Comparison of ENCODE assay signal across 8 cellular contexts in genomic region chr1:75725256-75725655, GRCh38. TPM values are rescaled to one million over a fixed set of nuclear protein-coding genes. Genes with fewer than 3 reads are reported as not detected.
DNase-seq lines count a peak whose midpoint lies in the region; ATAC-seq and TF ChIP-seq lines count a peak whose summit lies in the region.

No MANE protein-coding gene starts in this region.

- H3K27ac Mint-ChIP-seq in progenitor cell of endocrine pancreas = peak overlapping the region; percentile 100

- peak overlapping the region; percentile 87 for H3K4me3 ChIP-seq in H7 (ENCODE audit: insufficient read depth, low read depth, low read length)
- peak overlapping the region; percentile 70 for H3K4me3 ChIP-seq in SJSA1

- no peak for TF ChIP-seq CTCF in progenitor cell of endocrine pancreas (IDR thresholded peaks at IDR 0.05; ENCODE audit: unreplicated experiment)

- ATAC-seq in HG03460 (IDR thresholded peaks at IDR 0.05; ENCODE audit: unreplicated experiment) = no peak

- peak overlapping the region; percentile 91; the same call in 1 of the 2 replicates for H3K27ac ChIP-seq in SJSA1

- H3K36me3 ChIP-seq in H7 (replicated peaks; ENCODE audit: control insufficient read depth, insufficient read depth, low read length) (no peaks in the 10 kb centered on the region), SJSA1 (peaks cover 5% of the 10 kb centered on the region; the same call in 1 of the 2 replicates)

- H3K9me3 ChIP-seq in SJSA1 (replicated peaks) = no peaks in the 10 kb centered on the region

- DNase-seq in H7 (no peak), SJSA1 (ENCODE audit: low read depth in 1 of 2, low spot score in 2 of 2) (peak in 1 of 2 experiments; percentile 5), fibroblast of gingiva (ENCODE audit: low read depth) (peak; percentile 37), progenitor cell of endocrine pancreas (ENCODE audit: low spot score, unreplicated experiment) (no peak), COLO829 (ENCODE audit: low spot score) (no peak), NCI-H1694 (lab: John Stamatoyannopoulos, UW) (no peak)
- no peak for DNase-seq in stimulated activated CD4-positive, alpha-beta T cell treated with anti-CD3 and anti-CD28 coated beads, Interleukin-4, amount 100 ng/mL, for 4 hours

- H3K4me3 Mint-ChIP-seq in progenitor cell of endocrine pancreas (ENCODE audit: low read depth) = peak overlapping the region; percentile 100

- no peaks in the 10 kb centered on the region for H3K36me3 Mint-ChIP-seq in progenitor cell of endocrine pancreas (ENCODE audit: insufficient read depth)

- H3K27me3 ChIP-seq in H7 (ENCODE audit: control insufficient read depth, insufficient read depth, low read length) = no peaks in the 10 kb centered on the region
- H3K27me3 ChIP-seq in SJSA1 (replicated peaks) = no peaks in the 10 kb centered on the region

- no peaks in the 10 kb centered on the region for H3K27me3 Mint-ChIP-seq in progenitor cell of endocrine pancreas

- H3K4me1 ChIP-seq in SJSA1 (replicated peaks) = peaks cover 12% of the 10 kb centered on the region

- peaks cover 3% of the 10 kb centered on the region for H3K9me3 Mint-ChIP-seq in progenitor cell of endocrine pancreas (ENCODE audit: low read depth)

- H3K4me1 Mint-ChIP-seq in progenitor cell of endocrine pancreas (ENCODE audit: low read depth) = peaks cover 26% of the 10 kb centered on the region

RNA-seq across cellular contexts. Expression of gene ACADM, which starts 0.7 kb away (rescaled TPM):
- 69.5 and 87.1 TPM in 2 replicates for total RNA-seq in H7 (2014; rRNA removed; shearing (Covaris generic))
- total RNA-seq in SJSA1 (2014; rRNA removed; shearing (Covaris generic)) = 52.0 and 76.4 TPM in 2 replicates
- total RNA-seq in progenitor cell of endocrine pancreas = 60.1 and 61.2 TPM in 2 replicates
